15 cellular contexts compared by ENCODE assay signal in the genomic region with DNA sequence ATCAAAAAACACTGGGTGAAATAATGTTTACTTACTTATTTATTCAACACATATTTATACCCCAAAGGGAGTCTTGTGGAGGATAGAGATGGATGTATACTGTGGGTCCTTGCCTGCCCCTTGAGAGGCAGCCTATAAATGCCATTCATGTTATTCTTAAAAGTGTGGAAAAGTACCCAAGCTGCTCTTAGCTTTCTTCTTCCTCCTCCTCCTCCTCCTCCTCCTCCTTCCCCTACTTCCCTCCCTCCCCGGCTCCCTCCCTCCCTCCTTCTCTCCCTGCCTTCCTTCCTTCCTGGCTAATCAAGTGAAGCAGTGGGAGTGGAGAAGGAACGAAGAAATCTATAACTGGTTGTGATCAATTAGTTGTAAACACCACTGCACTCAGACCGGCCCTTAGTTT. TPM values are rescaled to one million over a fixed set of nuclear protein-coding genes. Genes with fewer than 3 reads are reported as not detected.
A peak's percentile ranks its signal among the peaks of the same experiment; 100 is the strongest.
DNase-seq lines count a peak whose midpoint lies in the region; ATAC-seq, FAIRE-seq and TF ChIP-seq lines count a peak whose summit lies in the region.
"Had no signal": no experiment of that assay in that cellular context is flagged by ENCODE, and none has a peak within 500 bp of the region (broad histone marks: within the 10 kb centered on the region; RNA-seq: fewer than 3 reads in every experiment).

No MANE protein-coding gene starts in this region.

- intact Hi-C loops in left ventricle myocardium inferior (cut with micrococcal nuclease) (no loop called here), right cardiac atrium (cut with DNase I) (no loop called here), sciatic nerve (cut with DNase I) (no loop called here)

- no peak for TF ChIP-seq POLR2A in H1 (IDR thresholded peaks at IDR 0.05; ENCODE audit: control extremely low read depth in 1 of 2, low read depth in 2 of 2, low read length in 2 of 2)

- H4K5ac ChIP-seq in H1 (ENCODE audit: insufficient read length, low read depth, low read length): no peak overlapping the region

- no peak overlapping the region for H3K27ac ChIP-seq in left ventricle myocardium inferior (replicated peaks)
- no peak overlapping the region for H3K27ac ChIP-seq in right cardiac atrium (ENCODE audit: low read length)
- peak overlapping the region; percentile 72 for H3K27ac ChIP-seq in RWPE2 (ENCODE audit: poor library complexity, severe bottlenecking)
- no peak overlapping the region for H3K27ac ChIP-seq in H1 (ENCODE audit: low read depth, low read length)
- H3K27ac ChIP-seq: C4-2B had no signal

- DNase-seq in left ventricle myocardium inferior: no peak
- DNase-seq in right cardiac atrium: no peak
- DNase-seq in RWPE2 (ENCODE audit: low spot score): no peak
- no peak for DNase-seq in H1 (ENCODE audit: low read depth in 1 of 2, low spot score in 2 of 2)
- DNase-seq in stimulated activated naive B cell treated with anti-CD40 and anti-IgM and Interleukin-4, amounts not matched to agents 10 μg/mL and 1 μg/mL and 100 μg/mL, for 72 hours: no peak
- no peak for DNase-seq in sciatic nerve (ENCODE audit: low spot score)
- no peak for DNase-seq in NCI-H526 (lab: John Stamatoyannopoulos, UW)
- DNase-seq: activated CD8-positive, alpha-beta memory T cell treated with anti-CD3 and anti-CD28 coated beads, Interleukin-2, amount 50 U/mL, for 4 hours; H7; kidney glomerular epithelial cell; NCI-H446 treated with DMSO at 0.1 percent for 48 hours; occipital lobe; stimulated activated CD4-positive, alpha-beta T cell treated with anti-CD3 and anti-CD28 coated beads, Interleukin-4, amount 100 ng/mL, for 4 hours had no signal

- H3K23ac ChIP-seq in H1 (ENCODE audit: insufficient read length): no peak overlapping the region

- H3K4me1 ChIP-seq in left ventricle myocardium inferior: peaks cover 4% of the 10 kb centered on the region
- no peaks in the 10 kb centered on the region for H3K4me1 ChIP-seq in right cardiac atrium (ENCODE audit: control insufficient read depth, insufficient read depth, low read length)
- H3K4me1 ChIP-seq in RWPE2 (ENCODE audit: insufficient read depth, poor library complexity, severe bottlenecking): peaks cover 4% of the 10 kb centered on the region
- peaks cover 0 to 3% (median 0%) of the 10 kb centered on the region in 4 experiments; a peak in 2 of 7 replicates for H3K4me1 ChIP-seq in H1 (replicated peaks in 1 of 4; ENCODE audit: control insufficient read depth in 3 of 4, insufficient read depth in 4 of 4, low read length in 3 of 4)

- H2BK15ac ChIP-seq in H1 (ENCODE audit: low read length): no peak overlapping the region

- H4K8ac ChIP-seq in H1 (ENCODE audit: extremely low read depth, insufficient read depth, low read length): no peak overlapping the region

- no peaks in the 10 kb centered on the region for H4K20me1 ChIP-seq in H1 (replicated peaks in 1 of 2; ENCODE audit: control insufficient read depth in 1 of 2, insufficient read depth in 2 of 2, low read length in 2 of 2)

- POLR2A ChIA-PET in H1 (lab: Charles Lee; ENCODE audit: partially characterized antibody): interaction anchor here (0.7 to 3.5 kb wide), 7 partner anchors 9 to 39 kb away, joined by 3 to 19 read pairs (median 4); no protein-coding TSS in a partner anchor

- H3K4ac ChIP-seq in H1 (replicated peaks; ENCODE audit: insufficient read length, low read depth, low read length): no peak overlapping the region

- no peak for FAIRE-seq in H1 (lab: Jason Lieb, UNC)

- H3K4me1 Mint-ChIP-seq in stimulated activated naive B cell treated with anti-CD40 and anti-IgM and Interleukin-4, amounts not matched to agents 10 μg/mL and 1 μg/mL and 100 μg/mL, for 72 hours: peaks cover 0 to 14% of the 10 kb centered on the region in 2 donors

- no peak for TF ChIP-seq CTCF in left ventricle myocardium inferior (IDR thresholded peaks at IDR 0.05; ENCODE audit: borderline replicate concordance)
- TF ChIP-seq CTCF in RWPE2 (IDR thresholded peaks at IDR 0.05; ENCODE audit: poor library complexity, severe bottlenecking): no peak
- no peak for TF ChIP-seq CTCF in H1 (IDR thresholded peaks at IDR 0.05; ENCODE audit: control extremely low read depth in 1 of 3, insufficient read depth in 1 of 3, low read depth in 1 of 3, low read length in 3 of 3)

- no peaks in the 10 kb centered on the region for H3K79me1 ChIP-seq in H1 (ENCODE audit: low read depth, low read length)

- no peaks in the 10 kb centered on the region for H3K9me3 Mint-ChIP-seq in stimulated activated naive B cell treated with anti-CD40 and anti-IgM and Interleukin-4, amounts not matched to agents 10 μg/mL and 1 μg/mL and 100 μg/mL, for 72 hours

- H3K9me3 ChIP-seq in left ventricle myocardium inferior (replicated peaks): no peaks in the 10 kb centered on the region
- H3K9me3 ChIP-seq in right cardiac atrium (ENCODE audit: control insufficient read depth, low read length): no peaks in the 10 kb centered on the region
- no peaks in the 10 kb centered on the region for H3K9me3 ChIP-seq in RWPE2 (ENCODE audit: severe bottlenecking)
- H3K9me3 ChIP-seq in H1 (ENCODE audit: insufficient read depth in 2 of 2, low read depth in 1 of 2, low read length in 1 of 2): no peaks in the 10 kb centered on the region

- H3K27me3 ChIP-seq in left ventricle myocardium inferior (ENCODE audit: low read depth): no peaks in the 10 kb centered on the region
- H3K27me3 ChIP-seq in right cardiac atrium (ENCODE audit: control insufficient read depth, insufficient read depth): no peaks in the 10 kb centered on the region
- H3K27me3 ChIP-seq in RWPE2 (ENCODE audit: insufficient read depth, poor library complexity, severe bottlenecking): no peaks in the 10 kb centered on the region
- no peaks in the 10 kb centered on the region for H3K27me3 ChIP-seq in H1 (replicated peaks in 1 of 4; ENCODE audit: control insufficient read depth in 3 of 4, extremely low read depth in 1 of 4, insufficient read depth in 3 of 4, low read length in 3 of 4)

- H3K4me3 ChIP-seq in left ventricle myocardium inferior (peak overlapping the region; percentile 70), right cardiac atrium (ENCODE audit: low read length) (no peak overlapping the region), RWPE2 (ENCODE audit: severe bottlenecking) (peak overlapping the region; percentile 51), H1 (ENCODE audit: extremely low read depth in 1 of 4, insufficient read depth in 2 of 4, low read depth in 3 of 4, low read length in 4 of 4) (peak overlapping the region in 3 of 4 experiments; percentile 48 to 64 (median 50); a peak in 4 of 8 replicates)

- no peak overlapping the region for H2AK5ac ChIP-seq in H1 (ENCODE audit: low read depth, low read length)

- no peak overlapping the region for H2BK5ac ChIP-seq in H1 (ENCODE audit: low read depth, low read length)

- no peak overlapping the region for H3K56ac ChIP-seq in H1 (replicated peaks; ENCODE audit: insufficient read length, low read depth, low read length)

- H3K36me3 ChIP-seq in left ventricle myocardium inferior: no peaks in the 10 kb centered on the region
- H3K36me3 ChIP-seq in RWPE2 (ENCODE audit: low read depth): no peaks in the 10 kb centered on the region
- H3K36me3 ChIP-seq in H1 (ENCODE audit: control insufficient read depth in 2 of 4, insufficient read depth in 4 of 4, low read length in 3 of 4): no peaks in the 10 kb centered on the region

- no peaks in the 10 kb centered on the region for H3K79me2 ChIP-seq in H1 (ENCODE audit: control insufficient read depth in 1 of 2, insufficient read depth in 2 of 2, low read length in 2 of 2)

- H3K9ac ChIP-seq in H1 (replicated peaks in 1 of 4; ENCODE audit: extremely low read depth in 1 of 4, low read depth in 3 of 4, low read length in 3 of 4): no peak overlapping the region

- no peak for ATAC-seq in right cardiac atrium
- ATAC-seq in RWPE2 (ENCODE audit: low read depth): no peak
- ATAC-seq in stimulated activated naive B cell treated with anti-CD40 and anti-IgM and Interleukin-4, amounts not matched to agents 10 μg/mL and 1 μg/mL and 100 μg/mL, for 72 hours (replicated peaks): no peak
- ATAC-seq in sciatic nerve: no peak
- no peak for ATAC-seq in HG02852 (IDR thresholded peaks at IDR 0.05; ENCODE audit: unreplicated experiment)

- no peak for TF ChIP-seq RAD21 in H1 (IDR thresholded peaks at IDR 0.05 in 1 of 2, conservative IDR thresholded peaks at IDR 0.05 in 1 of 2; ENCODE audit: low read depth in 2 of 2, low read length in 2 of 2)

- CTCF ChIA-PET in H1 (lab: Charles Lee; ENCODE audit: partially characterized antibody): interaction anchor here (0.7 to 1.0 kb wide), 2 partner anchors 8 to 11 kb away, joined by 3 read pairs; no protein-coding TSS in a partner anchor

- H2BK12ac ChIP-seq in H1 (ENCODE audit: low read depth, low read length): no peak overlapping the region

- H4K91ac ChIP-seq in H1 (replicated peaks; ENCODE audit: insufficient read length, low read length): no peak overlapping the region

- H2BK20ac ChIP-seq in H1 (ENCODE audit: low read length): no peak overlapping the region

- H3K36me3 Mint-ChIP-seq in stimulated activated naive B cell treated with anti-CD40 and anti-IgM and Interleukin-4, amounts not matched to agents 10 μg/mL and 1 μg/mL and 100 μg/mL, for 72 hours: peaks cover 0 to 8% of the 10 kb centered on the region in 2 donors

- H3K4me3 Mint-ChIP-seq in stimulated activated naive B cell treated with anti-CD40 and anti-IgM and Interleukin-4, amounts not matched to agents 10 μg/mL and 1 μg/mL and 100 μg/mL, for 72 hours: peak overlapping the region; percentile 86 to 91

- peak overlapping the region in 1 of 2 experiments; percentile 72; a peak in 2 of 4 replicates for H3K4me2 ChIP-seq in H1 (ENCODE audit: insufficient read depth in 1 of 2, low read depth in 2 of 2, low read length in 2 of 2)

- H3K27me3 Mint-ChIP-seq in stimulated activated naive B cell treated with anti-CD40 and anti-IgM and Interleukin-4, amounts not matched to agents 10 μg/mL and 1 μg/mL and 100 μg/mL, for 72 hours: no peaks in the 10 kb centered on the region

- H2BK120ac ChIP-seq in H1 (replicated peaks; ENCODE audit: low read depth, low read length): no peak overlapping the region

- H3K18ac ChIP-seq in H1 (ENCODE audit: extremely low read depth, low read length): no peak overlapping the region

- H2AFZ ChIP-seq in H1 (ENCODE audit: low read length): no peak overlapping the region

- no peak overlapping the region for H3K14ac ChIP-seq in H1 (ENCODE audit: insufficient read length)

- 51% methylated on average over 3 of the region's 3 CpGs for whole genome bisulfite sequencing in right cardiac atrium
- 66% methylated on average over 3 of the region's 3 CpGs; no CpG with 5 or more reads in 1 of the 2 experiments for WGBS in H1 (ENCODE audit: extremely low coverage in 1 of 2, insufficient coverage in 1 of 2, insufficient read length in 1 of 2, insufficient replicate concordance in 2 of 2, low coverage in 1 of 2, low lambda C conversion rate in 2 of 2, missing lambda C conversion rate in 1 of 2), 2 experiments

- TF ChIP-seq EP300 in H1 (IDR thresholded peaks at IDR 0.05; ENCODE audit: borderline replicate concordance in 1 of 2, low read depth in 2 of 2, low read length in 2 of 2): no peak

- H3K27ac Mint-ChIP-seq in stimulated activated naive B cell treated with anti-CD40 and anti-IgM and Interleukin-4, amounts not matched to agents 10 μg/mL and 1 μg/mL and 100 μg/mL, for 72 hours: no peak overlapping the region

- H3K23me2 ChIP-seq in H1 (ENCODE audit: low read depth, low read length): no peaks in the 10 kb centered on the region

RNA-seq across cellular contexts. Expression of a gene that starts 21.2 kb away (rescaled TPM):
- total RNA-seq in left ventricle myocardium inferior (0.38 TPM), right cardiac atrium (under 1 TPM in 2 of 4 donors, not detected in 2; 0.14 to 0.22 TPM), sciatic nerve (2.0 TPM)
- polyA plus RNA-seq in right cardiac atrium (0.02 TPM), H1 (2011; rRNA removed) (66.3 and 94.6 TPM in 2 replicates)
- 190 and 193 TPM in 2 replicates for total RNA-seq in H1 (2021; fragmentation: NEBNext Ultra II Directional; extraction: Animal tissue kit (Norgen Biotek cat#: 25700))
- 104 TPM for polyA plus RNA-seq in H1 (2011; cell fraction: cytosol; rRNA removed)
- polyA plus RNA-seq in H1 (2011; cell fraction: nucleus; rRNA removed): 157 TPM
- 85.0 to 196 TPM (median 117 TPM) in 4 replicates for polyA plus RNA-seq in H1 (2012, experiment 1 of 2)
- polyA plus RNA-seq in H1 (2012, experiment 2 of 2): 5.9 TPM
- 133 TPM for polyA plus RNA-seq in H1 (2013, experiment 1 of 2)
- 122 TPM for polyA plus RNA-seq in H1 (2013, experiment 2 of 2)
- 185 and 189 TPM in 2 replicates for polyA minus RNA-seq in H1 (2011; rRNA and poly(A)+ RNA removed)
- polyA minus RNA-seq in H1 (2011; cell fraction: cytosol; rRNA and poly(A)+ RNA removed): 145 TPM
- 247 TPM for polyA minus RNA-seq in H1 (2011; cell fraction: nucleus; rRNA and poly(A)+ RNA removed)

RNA-seq across cellular contexts. Expression of a gene that starts 40.3 kb away (rescaled TPM):
- total RNA-seq in left ventricle myocardium inferior (25.6 TPM), right cardiac atrium (10 to 100 TPM; 31.9 to 52.1 (median 42.7) TPM), sciatic nerve (97.9 TPM)
- polyA plus RNA-seq in right cardiac atrium (38.9 TPM), H1 (2011; rRNA removed) (54.4 and 116 TPM in 2 replicates)
- 122 and 125 TPM in 2 replicates for total RNA-seq in H1 (2021; fragmentation: NEBNext Ultra II Directional; extraction: Animal tissue kit (Norgen Biotek cat#: 25700))
- polyA plus RNA-seq in H1 (2011; cell fraction: cytosol; rRNA removed): 69.8 TPM
- polyA plus RNA-seq in H1 (2011; cell fraction: nucleus; rRNA removed): 38.2 TPM
- polyA plus RNA-seq in H1 (2012, experiment 1 of 2): 80.3 to 93.1 TPM (median 84.8 TPM) in 4 replicates
- 11.4 TPM for polyA plus RNA-seq in H1 (2012, experiment 2 of 2)
- polyA plus RNA-seq in H1 (2013, experiment 1 of 2): 75.1 TPM
- polyA plus RNA-seq in H1 (2013, experiment 2 of 2): 77.3 TPM
- polyA minus RNA-seq in H1 (2011; rRNA and poly(A)+ RNA removed): 77.5 and 105 TPM in 2 replicates
- 84.0 TPM for polyA minus RNA-seq in H1 (2011; cell fraction: cytosol; rRNA and poly(A)+ RNA removed)
- 87.1 TPM for polyA minus RNA-seq in H1 (2011; cell fraction: nucleus; rRNA and poly(A)+ RNA removed)

Comparison
In these comparisons a context has a peak if more than half of its experiments do, and no peak if none do; other contexts are left out.
1. RNA of a gene that starts 21.2 kb away (total RNA-seq): 190 to 193 TPM in H1; 2.0 TPM in sciatic nerve (single experiment), 0.38 TPM in left ventricle myocardium inferior (single experiment) and 0.14 to 0.22 TPM in right cardiac atrium; every median in the first group is over 10 times any median in the second.